In the genomic region with DNA sequence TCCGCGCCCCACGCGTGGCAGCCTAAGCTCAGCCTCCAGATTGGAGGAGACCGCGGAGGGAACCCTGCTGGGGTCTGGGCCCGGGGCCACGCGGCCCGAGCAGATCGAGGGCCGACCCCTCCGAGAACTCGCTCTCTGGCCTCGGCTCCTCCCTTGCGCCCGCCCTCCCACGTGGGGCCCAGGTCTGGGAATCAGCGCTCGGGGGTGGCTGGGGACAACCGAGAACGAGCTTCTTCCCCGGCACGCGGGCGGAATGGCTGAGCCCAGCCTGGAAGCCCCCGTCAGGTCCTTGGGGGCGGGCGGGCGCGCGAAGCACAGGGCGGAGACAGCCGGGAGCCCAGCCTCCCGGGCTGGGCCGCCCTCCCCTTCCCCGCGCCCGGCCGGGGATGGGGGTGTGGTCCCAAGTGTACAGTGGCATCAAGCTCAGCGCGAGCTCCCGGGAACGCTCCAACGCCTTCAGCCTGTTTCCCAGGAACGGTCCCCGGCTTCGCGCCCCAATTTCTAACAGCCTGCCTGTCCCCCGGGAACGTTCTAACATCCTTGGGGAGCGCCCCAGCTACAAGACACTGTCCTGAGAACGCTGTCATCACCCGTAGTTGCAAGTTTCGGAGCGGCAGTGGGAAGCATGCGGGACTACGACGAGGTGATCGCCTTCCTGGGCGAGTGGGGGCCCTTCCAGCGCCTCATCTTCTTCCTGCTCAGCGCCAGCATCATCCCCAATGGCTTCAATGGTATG, we compare ENCODE assay signal across 1 cellular context.
TF ChIP-seq lines count a peak whose summit lies in the region.

A gene (plus strand): TSS at position 403 of the 736 bp plus-strand sequence. CDS start 223 bp downstream, at position 626.

TF ChIP-seq in HEK293, 187 proteins besides CTCF, POLR2A, EP300 and RAD21 (continued from another document and continues in another):
- TF ChIP-seq, protein P1, sequence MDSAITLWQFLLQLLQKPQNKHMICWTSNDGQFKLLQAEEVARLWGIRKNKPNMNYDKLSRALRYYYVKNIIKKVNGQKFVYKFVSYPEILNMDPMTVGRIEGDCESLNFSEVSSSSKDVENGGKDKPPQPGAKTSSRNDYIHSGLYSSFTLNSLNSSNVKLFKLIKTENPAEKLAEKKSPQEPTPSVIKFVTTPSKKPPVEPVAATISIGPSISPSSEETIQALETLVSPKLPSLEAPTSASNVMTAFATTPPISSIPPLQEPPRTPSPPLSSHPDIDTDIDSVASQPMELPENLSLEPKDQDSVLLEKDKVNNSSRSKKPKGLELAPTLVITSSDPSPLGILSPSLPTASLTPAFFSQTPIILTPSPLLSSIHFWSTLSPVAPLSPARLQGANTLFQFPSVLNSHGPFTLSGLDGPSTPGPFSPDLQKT (IDR thresholded peaks at IDR 0.05; ENCODE audit: borderline replicate concordance, low read depth, low read length) = no peak
- TF ChIP-seq, protein P2, sequence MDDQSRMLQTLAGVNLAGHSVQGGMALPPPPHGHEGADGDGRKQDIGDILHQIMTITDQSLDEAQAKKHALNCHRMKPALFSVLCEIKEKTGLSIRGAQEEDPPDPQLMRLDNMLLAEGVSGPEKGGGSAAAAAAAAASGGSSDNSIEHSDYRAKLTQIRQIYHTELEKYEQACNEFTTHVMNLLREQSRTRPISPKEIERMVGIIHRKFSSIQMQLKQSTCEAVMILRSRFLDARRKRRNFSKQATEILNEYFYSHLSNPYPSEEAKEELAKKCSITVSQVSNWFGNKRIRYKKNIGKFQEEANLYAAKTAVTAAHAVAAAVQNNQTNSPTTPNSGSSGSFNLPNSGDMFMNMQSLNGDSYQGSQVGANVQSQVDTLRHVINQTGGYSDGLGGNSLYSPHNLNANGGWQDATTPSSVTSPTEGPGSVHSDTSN (CRISPR knock-in tag; IDR thresholded peaks at IDR 0.05) = no peak
- no peak for TF ChIP-seq MEIS1 (CRISPR knock-in tag; IDR thresholded peaks at IDR 0.05; ENCODE audit: borderline replicate concordance)
- 0 out of 2 replicates have a peak, but pooled peaks have one; percentile 57 for TF ChIP-seq ZNF600 (tag by site-specific recombination; IDR thresholded peaks at IDR 0.05)
- TF ChIP-seq SP3 (tag by site-specific recombination; IDR thresholded peaks at IDR 0.05) = peak; percentile 93
- no peak for TF ChIP-seq ZNF335 (tag by site-specific recombination; conservative IDR thresholded peaks at IDR 0.05)
- TF ChIP-seq GLIS1 (tag by site-specific recombination; IDR thresholded peaks at IDR 0.05) = peak; percentile 76
- TF ChIP-seq REPIN1 (tag by site-specific recombination; IDR thresholded peaks at IDR 0.05; ENCODE audit: low read depth) = no peak
- TF ChIP-seq EGR2 (tag by site-specific recombination; IDR thresholded peaks at IDR 0.05; ENCODE audit: low read depth) = peak; percentile 47; the same call in 1 of the 2 replicates
- no peak for TF ChIP-seq ZNF677 (tag by site-specific recombination; IDR thresholded peaks at IDR 0.05)
- no peak for TF ChIP-seq ZNF112 (tag by site-specific recombination; IDR thresholded peaks at IDR 0.05)
- peak; percentile 88 for TF ChIP-seq GLIS2 (tag by site-specific recombination; IDR thresholded peaks at IDR 0.05)
- TF ChIP-seq ZNF830 (tag by site-specific recombination; IDR thresholded peaks at IDR 0.05; ENCODE audit: low read depth) = no peak
- TF ChIP-seq, protein P3, sequence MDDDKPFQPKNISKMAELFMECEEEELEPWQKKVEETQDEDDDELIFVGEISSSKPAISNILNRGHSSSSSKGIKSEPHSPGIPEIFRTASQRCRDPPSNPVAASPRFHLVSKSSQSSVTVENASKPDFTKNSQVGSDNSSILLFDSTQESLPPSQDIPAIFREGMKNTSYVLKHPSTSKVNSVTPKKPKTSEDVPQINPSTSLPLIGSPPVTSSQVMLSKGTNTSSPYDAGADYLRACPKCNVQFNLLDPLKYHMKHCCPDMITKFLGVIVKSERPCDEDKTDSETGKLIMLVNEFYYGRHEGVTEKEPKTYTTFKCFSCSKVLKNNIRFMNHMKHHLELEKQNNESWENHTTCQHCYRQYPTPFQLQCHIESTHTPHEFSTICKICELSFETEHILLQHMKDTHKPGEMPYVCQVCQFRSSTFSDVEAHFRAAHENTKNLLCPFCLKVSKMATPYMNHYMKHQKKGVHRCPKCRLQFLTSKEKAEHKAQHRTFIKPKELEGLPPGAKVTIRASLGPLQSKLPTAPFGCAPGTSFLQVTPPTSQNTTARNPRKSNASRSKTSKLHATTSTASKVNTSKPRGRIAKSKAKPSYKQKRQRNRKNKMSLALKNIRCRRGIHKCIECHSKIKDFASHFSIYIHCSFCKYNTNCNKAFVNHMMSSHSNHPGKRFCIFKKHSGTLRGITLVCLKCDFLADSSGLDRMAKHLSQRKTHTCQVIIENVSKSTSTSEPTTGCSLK (tag by site-specific recombination; IDR thresholded peaks at IDR 0.05) = no peak
- TF ChIP-seq ZNF274 (IDR thresholded peaks at IDR 0.05; ENCODE audit: low read length) = no peak
- TF ChIP-seq ZNF274 (tag by site-specific recombination; IDR thresholded peaks at IDR 0.05; ENCODE audit: borderline replicate concordance) = no peak
- TF ChIP-seq HOXC10 (CRISPR knock-in tag; IDR thresholded peaks at IDR 0.05) = no peak
- no peak for TF ChIP-seq ZNF530 (tag by site-specific recombination; IDR thresholded peaks at IDR 0.05; ENCODE audit: low read depth)
- TF ChIP-seq, protein P4, sequence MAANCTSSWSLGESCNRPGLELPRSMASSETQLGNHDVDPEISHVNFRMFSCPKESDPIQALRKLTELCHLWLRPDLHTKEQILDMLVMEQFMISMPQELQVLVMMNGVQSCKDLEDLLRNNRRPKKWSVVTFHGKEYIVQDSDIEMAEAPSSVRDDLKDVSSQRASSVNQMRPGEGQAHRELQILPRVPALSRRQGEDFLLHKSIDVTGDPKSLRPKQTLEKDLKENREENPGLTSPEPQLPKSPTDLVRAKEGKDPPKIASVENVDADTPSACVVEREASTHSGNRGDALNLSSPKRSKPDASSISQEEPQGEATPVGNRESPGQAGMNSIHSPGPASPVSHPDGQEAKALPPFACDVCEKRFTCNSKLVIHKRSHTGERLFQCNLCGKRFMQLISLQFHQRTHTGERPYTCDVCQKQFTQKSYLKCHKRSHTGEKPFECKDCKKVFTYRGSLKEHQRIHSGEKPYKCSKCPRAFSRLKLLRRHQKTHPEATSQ (tag by site-specific recombination; IDR thresholded peaks at IDR 0.05) = no peak
- TF ChIP-seq ZNF23 (tag by site-specific recombination; IDR thresholded peaks at IDR 0.05; ENCODE audit: borderline replicate concordance) = no peak
- TF ChIP-seq ZNF433 (tag by site-specific recombination; IDR thresholded peaks at IDR 0.05; ENCODE audit: low read depth) = no peak
- no peak for TF ChIP-seq ZNF626 (tag by site-specific recombination; IDR thresholded peaks at IDR 0.05)
- no peak for TF ChIP-seq ZNF514 (tag by site-specific recombination; IDR thresholded peaks at IDR 0.05)
- no peak for TF ChIP-seq ZNF214 (tag by site-specific recombination; IDR thresholded peaks at IDR 0.05; ENCODE audit: borderline replicate concordance)
- no peak for TF ChIP-seq FEZF1 (tag by site-specific recombination; IDR thresholded peaks at IDR 0.05)
- peak; percentile 5; the same call in 1 of the 2 replicates for TF ChIP-seq ZFHX2 (tag by site-specific recombination; conservative IDR thresholded peaks at IDR 0.05)
- no peak for TF ChIP-seq ZNF558 (tag by site-specific recombination; IDR thresholded peaks at IDR 0.05)
- TF ChIP-seq, protein P5, sequence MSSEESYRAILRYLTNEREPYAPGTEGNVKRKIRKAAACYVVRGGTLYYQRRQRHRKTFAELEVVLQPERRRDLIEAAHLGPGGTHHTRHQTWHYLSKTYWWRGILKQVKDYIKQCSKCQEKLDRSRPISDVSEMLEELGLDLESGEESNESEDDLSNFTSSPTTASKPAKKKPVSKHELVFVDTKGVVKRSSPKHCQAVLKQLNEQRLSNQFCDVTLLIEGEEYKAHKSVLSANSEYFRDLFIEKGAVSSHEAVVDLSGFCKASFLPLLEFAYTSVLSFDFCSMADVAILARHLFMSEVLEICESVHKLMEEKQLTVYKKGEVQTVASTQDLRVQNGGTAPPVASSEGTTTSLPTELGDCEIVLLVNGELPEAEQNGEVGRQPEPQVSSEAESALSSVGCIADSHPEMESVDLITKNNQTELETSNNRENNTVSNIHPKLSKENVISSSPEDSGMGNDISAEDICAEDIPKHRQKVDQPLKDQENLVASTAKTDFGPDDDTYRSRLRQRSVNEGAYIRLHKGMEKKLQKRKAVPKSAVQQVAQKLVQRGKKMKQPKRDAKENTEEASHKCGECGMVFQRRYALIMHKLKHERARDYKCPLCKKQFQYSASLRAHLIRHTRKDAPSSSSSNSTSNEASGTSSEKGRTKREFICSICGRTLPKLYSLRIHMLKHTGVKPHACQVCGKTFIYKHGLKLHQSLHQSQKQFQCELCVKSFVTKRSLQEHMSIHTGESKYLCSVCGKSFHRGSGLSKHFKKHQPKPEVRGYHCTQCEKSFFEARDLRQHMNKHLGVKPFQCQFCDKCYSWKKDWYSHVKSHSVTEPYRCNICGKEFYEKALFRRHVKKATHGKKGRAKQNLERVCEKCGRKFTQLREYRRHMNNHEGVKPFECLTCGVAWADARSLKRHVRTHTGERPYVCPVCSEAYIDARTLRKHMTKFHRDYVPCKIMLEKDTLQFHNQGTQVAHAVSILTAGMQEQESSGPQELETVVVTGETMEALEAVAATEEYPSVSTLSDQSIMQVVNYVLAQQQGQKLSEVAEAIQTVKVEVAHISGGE (tag by site-specific recombination; conservative IDR thresholded peaks at IDR 0.05; ENCODE audit: low read depth) = no peak
- peak; percentile 6; the same call in 1 of the 2 replicates for TF ChIP-seq ZEB2 (tag by site-specific recombination; IDR thresholded peaks at IDR 0.05)
- TF ChIP-seq MYNN (tag by site-specific recombination; IDR thresholded peaks at IDR 0.05; ENCODE audit: borderline replicate concordance) = no peak
- TF ChIP-seq BCL11A (tag by site-specific recombination; IDR thresholded peaks at IDR 0.05; ENCODE audit: low read depth) = no peak
- TF ChIP-seq, protein P6, sequence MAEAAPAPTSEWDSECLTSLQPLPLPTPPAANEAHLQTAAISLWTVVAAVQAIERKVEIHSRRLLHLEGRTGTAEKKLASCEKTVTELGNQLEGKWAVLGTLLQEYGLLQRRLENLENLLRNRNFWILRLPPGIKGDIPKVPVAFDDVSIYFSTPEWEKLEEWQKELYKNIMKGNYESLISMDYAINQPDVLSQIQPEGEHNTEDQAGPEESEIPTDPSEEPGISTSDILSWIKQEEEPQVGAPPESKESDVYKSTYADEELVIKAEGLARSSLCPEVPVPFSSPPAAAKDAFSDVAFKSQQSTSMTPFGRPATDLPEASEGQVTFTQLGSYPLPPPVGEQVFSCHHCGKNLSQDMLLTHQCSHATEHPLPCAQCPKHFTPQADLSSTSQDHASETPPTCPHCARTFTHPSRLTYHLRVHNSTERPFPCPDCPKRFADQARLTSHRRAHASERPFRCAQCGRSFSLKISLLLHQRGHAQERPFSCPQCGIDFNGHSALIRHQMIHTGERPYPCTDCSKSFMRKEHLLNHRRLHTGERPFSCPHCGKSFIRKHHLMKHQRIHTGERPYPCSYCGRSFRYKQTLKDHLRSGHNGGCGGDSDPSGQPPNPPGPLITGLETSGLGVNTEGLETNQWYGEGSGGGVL (tag by site-specific recombination; IDR thresholded peaks at IDR 0.05) = no peak
- TF ChIP-seq TCF7L2 (IDR thresholded peaks at IDR 0.05; ENCODE audit: borderline replicate concordance, low read depth, low read length) = no peak
- TF ChIP-seq ZBTB7A (tag by site-specific recombination; IDR thresholded peaks at IDR 0.05; ENCODE audit: low read depth) = 0 out of 2 replicates have a peak, but pooled peaks have one; percentile 11
- TF ChIP-seq, protein P7, sequence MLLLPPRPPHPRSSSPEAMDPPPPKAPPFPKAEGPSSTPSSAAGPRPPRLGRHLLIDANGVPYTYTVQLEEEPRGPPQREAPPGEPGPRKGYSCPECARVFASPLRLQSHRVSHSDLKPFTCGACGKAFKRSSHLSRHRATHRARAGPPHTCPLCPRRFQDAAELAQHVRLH (tag by site-specific recombination; IDR thresholded peaks at IDR 0.05) = no peak
- TF ChIP-seq ZNF571 (tag by site-specific recombination; IDR thresholded peaks at IDR 0.05) = no peak
- TF ChIP-seq ZBTB8A (tag by site-specific recombination; IDR thresholded peaks at IDR 0.05) = peak; percentile 89
- no peak for TF ChIP-seq ZNF175 (tag by site-specific recombination; IDR thresholded peaks at IDR 0.05)
- peak; percentile 88 for TF ChIP-seq SP2 (tag by site-specific recombination; IDR thresholded peaks at IDR 0.05)
- no peak for TF ChIP-seq ZNF629 (tag by site-specific recombination; IDR thresholded peaks at IDR 0.05)
- no peak for TF ChIP-seq ZNF664 (tag by site-specific recombination; IDR thresholded peaks at IDR 0.05)
- TF ChIP-seq ZFP69B (tag by site-specific recombination; IDR thresholded peaks at IDR 0.05) = peak; percentile 66
- no peak for TF ChIP-seq ZNF624 (tag by site-specific recombination; IDR thresholded peaks at IDR 0.05)
- TF ChIP-seq ZNF121 (tag by site-specific recombination; IDR thresholded peaks at IDR 0.05) = peak; percentile 70; the same call in 1 of the 2 replicates
- peak; percentile 74; the same call in 1 of the 2 replicates for TF ChIP-seq KLF1 (tag by site-specific recombination; IDR thresholded peaks at IDR 0.05)
- TF ChIP-seq, protein P8, sequence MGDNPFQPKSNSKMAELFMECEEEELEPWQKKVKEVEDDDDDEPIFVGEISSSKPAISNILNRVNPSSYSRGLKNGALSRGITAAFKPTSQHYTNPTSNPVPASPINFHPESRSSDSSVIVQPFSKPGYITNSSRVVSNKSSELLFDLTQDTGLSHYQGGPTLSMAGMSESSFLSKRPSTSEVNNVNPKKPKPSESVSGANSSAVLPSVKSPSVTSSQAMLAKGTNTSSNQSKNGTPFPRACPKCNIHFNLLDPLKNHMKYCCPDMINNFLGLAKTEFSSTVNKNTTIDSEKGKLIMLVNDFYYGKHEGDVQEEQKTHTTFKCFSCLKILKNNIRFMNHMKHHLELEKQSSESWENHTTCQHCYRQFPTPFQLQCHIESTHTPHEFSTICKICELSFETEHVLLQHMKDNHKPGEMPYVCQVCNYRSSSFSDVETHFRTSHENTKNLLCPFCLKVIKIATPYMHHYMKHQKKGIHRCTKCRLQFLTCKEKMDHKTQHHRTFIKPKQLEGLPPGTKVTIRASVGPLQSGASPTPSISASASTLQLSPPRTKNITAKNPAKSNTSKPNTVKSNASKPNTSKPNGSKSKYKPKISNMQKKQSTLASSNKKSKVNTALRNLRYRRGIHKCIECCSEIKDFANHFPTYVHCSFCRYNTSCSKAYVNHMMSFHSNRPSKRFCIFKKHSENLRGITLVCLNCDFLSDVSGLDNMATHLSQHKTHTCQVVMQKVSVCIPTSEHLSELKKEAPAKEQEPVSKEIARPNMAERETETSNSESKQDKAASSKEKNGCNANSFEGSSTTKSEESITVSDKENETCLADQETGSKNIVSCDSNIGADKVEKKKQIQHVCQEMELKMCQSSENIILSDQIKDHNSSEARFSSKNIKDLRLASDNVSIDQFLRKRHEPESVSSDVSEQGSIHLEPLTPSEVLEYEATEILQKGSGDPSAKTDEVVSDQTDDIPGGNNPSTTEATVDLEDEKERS (tag by site-specific recombination; IDR thresholded peaks at IDR 0.05) = no peak
- no peak for TF ChIP-seq ZNF585B (tag by site-specific recombination; IDR thresholded peaks at IDR 0.05)
- TF ChIP-seq ZNF302 (tag by site-specific recombination; IDR thresholded peaks at IDR 0.05; ENCODE audit: low read depth) = no peak
- TF ChIP-seq ZNF510 (tag by site-specific recombination; IDR thresholded peaks at IDR 0.05; ENCODE audit: insufficient replicate concordance) = no peak
- peak; percentile 94 for TF ChIP-seq KLF9 (tag by site-specific recombination; IDR thresholded peaks at IDR 0.05; ENCODE audit: low read depth)
- no peak for TF ChIP-seq HOXA7 (CRISPR knock-in tag; IDR thresholded peaks at IDR 0.05; ENCODE audit: borderline replicate concordance)
- TF ChIP-seq ZFP37 (tag by site-specific recombination; IDR thresholded peaks at IDR 0.05) = no peak; the same call in 1 of the 2 replicates
- TF ChIP-seq ZFP3 (tag by site-specific recombination; IDR thresholded peaks at IDR 0.05; ENCODE audit: low read depth) = no peak
